ENCODE assay signal across 2 cellular contexts in the genomic region with DNA sequence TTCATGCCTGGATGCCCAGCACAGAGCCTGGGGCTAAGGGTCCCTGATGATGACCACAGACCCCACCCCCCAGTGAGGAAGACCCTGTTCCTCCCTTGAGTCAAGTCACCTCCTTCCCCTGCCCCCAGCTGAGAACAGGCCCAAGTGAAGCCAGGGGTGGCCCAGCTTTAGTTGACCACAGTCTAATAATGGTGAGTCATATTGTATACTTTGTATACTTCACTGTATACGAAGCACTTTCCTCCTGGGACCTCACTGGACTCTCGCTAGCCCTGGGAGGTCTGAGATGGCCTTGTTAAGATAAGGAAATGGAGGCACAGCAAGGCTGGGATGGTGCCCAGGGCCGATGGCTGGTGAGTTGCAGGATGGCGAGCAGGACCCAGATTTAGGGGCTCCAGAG.
TF ChIP-seq lines count a peak whose summit lies in the region.

No MANE protein-coding gene starts in this region.

TF ChIP-seq in GM12878, 131 proteins besides CTCF, POLR2A, EP300 and RAD21:
- no peak for TF ChIP-seq CBX3 (IDR thresholded peaks at IDR 0.05; ENCODE audit: borderline replicate concordance, low read depth)
- TF ChIP-seq SRF (IDR thresholded peaks at IDR 0.05; ENCODE audit: low read depth in 2 of 2, low read length in 2 of 2): no peak
- no peak for TF ChIP-seq SIX5 (IDR thresholded peaks at IDR 0.05; ENCODE audit: low read depth, low read length, severe bottlenecking)
- TF ChIP-seq, protein P1, sequence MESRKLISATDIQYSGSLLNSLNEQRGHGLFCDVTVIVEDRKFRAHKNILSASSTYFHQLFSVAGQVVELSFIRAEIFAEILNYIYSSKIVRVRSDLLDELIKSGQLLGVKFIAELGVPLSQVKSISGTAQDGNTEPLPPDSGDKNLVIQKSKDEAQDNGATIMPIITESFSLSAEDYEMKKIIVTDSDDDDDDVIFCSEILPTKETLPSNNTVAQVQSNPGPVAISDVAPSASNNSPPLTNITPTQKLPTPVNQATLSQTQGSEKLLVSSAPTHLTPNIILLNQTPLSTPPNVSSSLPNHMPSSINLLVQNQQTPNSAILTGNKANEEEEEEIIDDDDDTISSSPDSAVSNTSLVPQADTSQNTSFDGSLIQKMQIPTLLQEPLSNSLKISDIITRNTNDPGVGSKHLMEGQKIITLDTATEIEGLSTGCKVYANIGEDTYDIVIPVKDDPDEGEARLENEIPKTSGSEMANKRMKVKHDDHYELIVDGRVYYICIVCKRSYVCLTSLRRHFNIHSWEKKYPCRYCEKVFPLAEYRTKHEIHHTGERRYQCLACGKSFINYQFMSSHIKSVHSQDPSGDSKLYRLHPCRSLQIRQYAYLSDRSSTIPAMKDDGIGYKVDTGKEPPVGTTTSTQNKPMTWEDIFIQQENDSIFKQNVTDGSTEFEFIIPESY (IDR thresholded peaks at IDR 0.05): no peak
- TF ChIP-seq NFIC (IDR thresholded peaks at IDR 0.05; ENCODE audit: low read depth, low read length): no peak
- TF ChIP-seq ZNF384 (IDR thresholded peaks at IDR 0.05; ENCODE audit: borderline replicate concordance, low read depth, low read length): no peak
- no peak for TF ChIP-seq ZNF24 (IDR thresholded peaks at IDR 0.05)
- TF ChIP-seq, protein P2, sequence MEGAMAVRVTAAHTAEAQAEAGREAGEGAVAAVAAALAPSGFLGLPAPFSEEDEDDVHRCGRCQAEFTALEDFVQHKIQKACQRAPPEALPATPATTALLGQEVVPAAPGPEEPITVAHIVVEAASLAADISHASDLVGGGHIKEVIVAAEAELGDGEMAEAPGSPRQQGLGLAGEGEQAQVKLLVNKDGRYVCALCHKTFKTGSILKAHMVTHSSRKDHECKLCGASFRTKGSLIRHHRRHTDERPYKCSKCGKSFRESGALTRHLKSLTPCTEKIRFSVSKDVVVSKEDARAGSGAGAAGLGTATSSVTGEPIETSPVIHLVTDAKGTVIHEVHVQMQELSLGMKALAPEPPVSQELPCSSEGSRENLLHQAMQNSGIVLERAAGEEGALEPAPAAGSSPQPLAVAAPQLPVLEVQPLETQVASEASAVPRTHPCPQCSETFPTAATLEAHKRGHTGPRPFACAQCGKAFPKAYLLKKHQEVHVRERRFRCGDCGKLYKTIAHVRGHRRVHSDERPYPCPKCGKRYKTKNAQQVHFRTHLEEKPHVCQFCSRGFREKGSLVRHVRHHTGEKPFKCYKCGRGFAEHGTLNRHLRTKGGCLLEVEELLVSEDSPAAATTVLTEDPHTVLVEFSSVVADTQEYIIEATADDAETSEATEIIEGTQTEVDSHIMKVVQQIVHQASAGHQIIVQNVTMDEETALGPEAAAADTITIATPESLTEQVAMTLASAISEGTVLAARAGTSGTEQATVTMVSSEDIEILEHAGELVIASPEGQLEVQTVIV (IDR thresholded peaks at IDR 0.05; ENCODE audit: borderline replicate concordance, partially characterized antibody): no peak
- TF ChIP-seq FOXM1 (IDR thresholded peaks at IDR 0.05; ENCODE audit: low read depth, low read length): no peak
- no peak for TF ChIP-seq EED (IDR thresholded peaks at IDR 0.05; ENCODE audit: low read depth)
- no peak for TF ChIP-seq ZSCAN29 (IDR thresholded peaks at IDR 0.05)

TF ChIP-seq in HepG2, 621 proteins besides CTCF, POLR2A, EP300 and RAD21:
- TF ChIP-seq PHF8 (CRISPR knock-in tag; IDR thresholded peaks at IDR 0.05) (no peak), TAF1 (CRISPR knock-in tag; IDR thresholded peaks at IDR 0.05) (no peak), TBL1XR1 (IDR thresholded peaks at IDR 0.05; ENCODE audit: borderline replicate concordance, low read length, partially characterized antibody) (no peak), ZNF263 (CRISPR knock-in tag; IDR thresholded peaks at IDR 0.05) (no peak), CBX2 (IDR thresholded peaks at IDR 0.05; ENCODE audit: low read depth, low read length) (no peak), CBX2 (CRISPR knock-in tag; IDR thresholded peaks at IDR 0.05; ENCODE audit: low read depth) (no peak), EZH2 (conservative IDR thresholded peaks at IDR 0.05; ENCODE audit: low read depth, low read length) (no peak), SRY (CRISPR knock-in tag; IDR thresholded peaks at IDR 0.05) (no peak), SRF (IDR thresholded peaks at IDR 0.05; ENCODE audit: low read depth, low read length) (no peak), HOXD1 (CRISPR knock-in tag; IDR thresholded peaks at IDR 0.05) (no peak), RXRB (CRISPR knock-in tag; IDR thresholded peaks at IDR 0.05; ENCODE audit: borderline replicate concordance) (no peak), NFATC3 (CRISPR knock-in tag; IDR thresholded peaks at IDR 0.05) (no peak), ZFP41 (CRISPR knock-in tag; IDR thresholded peaks at IDR 0.05; ENCODE audit: borderline replicate concordance) (no peak), ZNF572 (CRISPR knock-in tag; IDR thresholded peaks at IDR 0.05) (no peak), MYC (CRISPR knock-in tag; IDR thresholded peaks at IDR 0.05; ENCODE audit: borderline replicate concordance) (no peak), ZNF143 (CRISPR knock-in tag; IDR thresholded peaks at IDR 0.05) (no peak)
- TF ChIP-seq, protein P3, sequence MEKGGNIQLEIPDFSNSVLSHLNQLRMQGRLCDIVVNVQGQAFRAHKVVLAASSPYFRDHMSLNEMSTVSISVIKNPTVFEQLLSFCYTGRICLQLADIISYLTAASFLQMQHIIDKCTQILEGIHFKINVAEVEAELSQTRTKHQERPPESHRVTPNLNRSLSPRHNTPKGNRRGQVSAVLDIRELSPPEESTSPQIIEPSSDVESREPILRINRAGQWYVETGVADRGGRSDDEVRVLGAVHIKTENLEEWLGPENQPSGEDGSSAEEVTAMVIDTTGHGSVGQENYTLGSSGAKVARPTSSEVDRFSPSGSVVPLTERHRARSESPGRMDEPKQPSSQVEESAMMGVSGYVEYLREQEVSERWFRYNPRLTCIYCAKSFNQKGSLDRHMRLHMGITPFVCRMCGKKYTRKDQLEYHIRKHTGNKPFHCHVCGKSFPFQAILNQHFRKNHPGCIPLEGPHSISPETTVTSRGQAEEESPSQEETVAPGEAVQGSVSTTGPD (CRISPR knock-in tag; IDR thresholded peaks at IDR 0.05): no peak
- TF ChIP-seq, protein P4, sequence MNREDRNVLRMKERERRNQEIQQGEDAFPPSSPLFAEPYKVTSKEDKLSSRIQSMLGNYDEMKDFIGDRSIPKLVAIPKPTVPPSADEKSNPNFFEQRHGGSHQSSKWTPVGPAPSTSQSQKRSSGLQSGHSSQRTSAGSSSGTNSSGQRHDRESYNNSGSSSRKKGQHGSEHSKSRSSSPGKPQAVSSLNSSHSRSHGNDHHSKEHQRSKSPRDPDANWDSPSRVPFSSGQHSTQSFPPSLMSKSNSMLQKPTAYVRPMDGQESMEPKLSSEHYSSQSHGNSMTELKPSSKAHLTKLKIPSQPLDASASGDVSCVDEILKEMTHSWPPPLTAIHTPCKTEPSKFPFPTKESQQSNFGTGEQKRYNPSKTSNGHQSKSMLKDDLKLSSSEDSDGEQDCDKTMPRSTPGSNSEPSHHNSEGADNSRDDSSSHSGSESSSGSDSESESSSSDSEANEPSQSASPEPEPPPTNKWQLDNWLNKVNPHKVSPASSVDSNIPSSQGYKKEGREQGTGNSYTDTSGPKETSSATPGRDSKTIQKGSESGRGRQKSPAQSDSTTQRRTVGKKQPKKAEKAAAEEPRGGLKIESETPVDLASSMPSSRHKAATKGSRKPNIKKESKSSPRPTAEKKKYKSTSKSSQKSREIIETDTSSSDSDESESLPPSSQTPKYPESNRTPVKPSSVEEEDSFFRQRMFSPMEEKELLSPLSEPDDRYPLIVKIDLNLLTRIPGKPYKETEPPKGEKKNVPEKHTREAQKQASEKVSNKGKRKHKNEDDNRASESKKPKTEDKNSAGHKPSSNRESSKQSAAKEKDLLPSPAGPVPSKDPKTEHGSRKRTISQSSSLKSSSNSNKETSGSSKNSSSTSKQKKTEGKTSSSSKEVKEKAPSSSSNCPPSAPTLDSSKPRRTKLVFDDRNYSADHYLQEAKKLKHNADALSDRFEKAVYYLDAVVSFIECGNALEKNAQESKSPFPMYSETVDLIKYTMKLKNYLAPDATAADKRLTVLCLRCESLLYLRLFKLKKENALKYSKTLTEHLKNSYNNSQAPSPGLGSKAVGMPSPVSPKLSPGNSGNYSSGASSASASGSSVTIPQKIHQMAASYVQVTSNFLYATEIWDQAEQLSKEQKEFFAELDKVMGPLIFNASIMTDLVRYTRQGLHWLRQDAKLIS (CRISPR knock-in tag; IDR thresholded peaks at IDR 0.05): no peak
- TF ChIP-seq, protein P5, sequence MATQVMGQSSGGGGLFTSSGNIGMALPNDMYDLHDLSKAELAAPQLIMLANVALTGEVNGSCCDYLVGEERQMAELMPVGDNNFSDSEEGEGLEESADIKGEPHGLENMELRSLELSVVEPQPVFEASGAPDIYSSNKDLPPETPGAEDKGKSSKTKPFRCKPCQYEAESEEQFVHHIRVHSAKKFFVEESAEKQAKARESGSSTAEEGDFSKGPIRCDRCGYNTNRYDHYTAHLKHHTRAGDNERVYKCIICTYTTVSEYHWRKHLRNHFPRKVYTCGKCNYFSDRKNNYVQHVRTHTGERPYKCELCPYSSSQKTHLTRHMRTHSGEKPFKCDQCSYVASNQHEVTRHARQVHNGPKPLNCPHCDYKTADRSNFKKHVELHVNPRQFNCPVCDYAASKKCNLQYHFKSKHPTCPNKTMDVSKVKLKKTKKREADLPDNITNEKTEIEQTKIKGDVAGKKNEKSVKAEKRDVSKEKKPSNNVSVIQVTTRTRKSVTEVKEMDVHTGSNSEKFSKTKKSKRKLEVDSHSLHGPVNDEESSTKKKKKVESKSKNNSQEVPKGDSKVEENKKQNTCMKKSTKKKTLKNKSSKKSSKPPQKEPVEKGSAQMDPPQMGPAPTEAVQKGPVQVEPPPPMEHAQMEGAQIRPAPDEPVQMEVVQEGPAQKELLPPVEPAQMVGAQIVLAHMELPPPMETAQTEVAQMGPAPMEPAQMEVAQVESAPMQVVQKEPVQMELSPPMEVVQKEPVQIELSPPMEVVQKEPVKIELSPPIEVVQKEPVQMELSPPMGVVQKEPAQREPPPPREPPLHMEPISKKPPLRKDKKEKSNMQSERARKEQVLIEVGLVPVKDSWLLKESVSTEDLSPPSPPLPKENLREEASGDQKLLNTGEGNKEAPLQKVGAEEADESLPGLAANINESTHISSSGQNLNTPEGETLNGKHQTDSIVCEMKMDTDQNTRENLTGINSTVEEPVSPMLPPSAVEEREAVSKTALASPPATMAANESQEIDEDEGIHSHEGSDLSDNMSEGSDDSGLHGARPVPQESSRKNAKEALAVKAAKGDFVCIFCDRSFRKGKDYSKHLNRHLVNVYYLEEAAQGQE (IDR thresholded peaks at IDR 0.05; ENCODE audit: borderline replicate concordance in 1 of 2, low read depth in 1 of 2, low read length in 2 of 2): no peak
